Comparison of ENCODE assay signal across 1 cellular context in the genomic region with DNA sequence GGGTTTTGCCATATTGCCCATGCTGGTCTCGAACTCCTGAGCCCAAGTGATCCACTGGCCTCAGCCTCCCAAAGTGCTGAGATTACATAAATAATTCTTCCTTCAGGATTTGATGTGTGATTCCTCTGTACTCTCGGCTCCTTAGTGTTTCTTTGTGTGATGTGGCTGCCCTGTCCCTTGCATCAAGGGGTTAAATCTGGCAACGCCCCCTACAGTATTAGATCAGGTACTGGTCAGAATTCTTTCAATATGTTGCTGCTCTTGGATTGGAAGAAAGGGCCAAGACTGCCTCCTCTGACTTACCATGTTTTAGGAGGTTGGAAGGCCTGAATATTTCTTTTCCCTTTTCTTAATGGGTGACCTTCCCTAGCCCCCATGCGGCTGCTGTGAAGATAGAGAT.
TF ChIP-seq lines count a peak whose summit lies in the region.

No MANE protein-coding gene starts in this region.

TF ChIP-seq in GM23338, 12 proteins besides CTCF, POLR2A, EP300 and RAD21 (continued from another document):
- TF ChIP-seq REST (IDR thresholded peaks at IDR 0.05; ENCODE audit: unreplicated experiment) = no peak
- TF ChIP-seq, protein P1, sequence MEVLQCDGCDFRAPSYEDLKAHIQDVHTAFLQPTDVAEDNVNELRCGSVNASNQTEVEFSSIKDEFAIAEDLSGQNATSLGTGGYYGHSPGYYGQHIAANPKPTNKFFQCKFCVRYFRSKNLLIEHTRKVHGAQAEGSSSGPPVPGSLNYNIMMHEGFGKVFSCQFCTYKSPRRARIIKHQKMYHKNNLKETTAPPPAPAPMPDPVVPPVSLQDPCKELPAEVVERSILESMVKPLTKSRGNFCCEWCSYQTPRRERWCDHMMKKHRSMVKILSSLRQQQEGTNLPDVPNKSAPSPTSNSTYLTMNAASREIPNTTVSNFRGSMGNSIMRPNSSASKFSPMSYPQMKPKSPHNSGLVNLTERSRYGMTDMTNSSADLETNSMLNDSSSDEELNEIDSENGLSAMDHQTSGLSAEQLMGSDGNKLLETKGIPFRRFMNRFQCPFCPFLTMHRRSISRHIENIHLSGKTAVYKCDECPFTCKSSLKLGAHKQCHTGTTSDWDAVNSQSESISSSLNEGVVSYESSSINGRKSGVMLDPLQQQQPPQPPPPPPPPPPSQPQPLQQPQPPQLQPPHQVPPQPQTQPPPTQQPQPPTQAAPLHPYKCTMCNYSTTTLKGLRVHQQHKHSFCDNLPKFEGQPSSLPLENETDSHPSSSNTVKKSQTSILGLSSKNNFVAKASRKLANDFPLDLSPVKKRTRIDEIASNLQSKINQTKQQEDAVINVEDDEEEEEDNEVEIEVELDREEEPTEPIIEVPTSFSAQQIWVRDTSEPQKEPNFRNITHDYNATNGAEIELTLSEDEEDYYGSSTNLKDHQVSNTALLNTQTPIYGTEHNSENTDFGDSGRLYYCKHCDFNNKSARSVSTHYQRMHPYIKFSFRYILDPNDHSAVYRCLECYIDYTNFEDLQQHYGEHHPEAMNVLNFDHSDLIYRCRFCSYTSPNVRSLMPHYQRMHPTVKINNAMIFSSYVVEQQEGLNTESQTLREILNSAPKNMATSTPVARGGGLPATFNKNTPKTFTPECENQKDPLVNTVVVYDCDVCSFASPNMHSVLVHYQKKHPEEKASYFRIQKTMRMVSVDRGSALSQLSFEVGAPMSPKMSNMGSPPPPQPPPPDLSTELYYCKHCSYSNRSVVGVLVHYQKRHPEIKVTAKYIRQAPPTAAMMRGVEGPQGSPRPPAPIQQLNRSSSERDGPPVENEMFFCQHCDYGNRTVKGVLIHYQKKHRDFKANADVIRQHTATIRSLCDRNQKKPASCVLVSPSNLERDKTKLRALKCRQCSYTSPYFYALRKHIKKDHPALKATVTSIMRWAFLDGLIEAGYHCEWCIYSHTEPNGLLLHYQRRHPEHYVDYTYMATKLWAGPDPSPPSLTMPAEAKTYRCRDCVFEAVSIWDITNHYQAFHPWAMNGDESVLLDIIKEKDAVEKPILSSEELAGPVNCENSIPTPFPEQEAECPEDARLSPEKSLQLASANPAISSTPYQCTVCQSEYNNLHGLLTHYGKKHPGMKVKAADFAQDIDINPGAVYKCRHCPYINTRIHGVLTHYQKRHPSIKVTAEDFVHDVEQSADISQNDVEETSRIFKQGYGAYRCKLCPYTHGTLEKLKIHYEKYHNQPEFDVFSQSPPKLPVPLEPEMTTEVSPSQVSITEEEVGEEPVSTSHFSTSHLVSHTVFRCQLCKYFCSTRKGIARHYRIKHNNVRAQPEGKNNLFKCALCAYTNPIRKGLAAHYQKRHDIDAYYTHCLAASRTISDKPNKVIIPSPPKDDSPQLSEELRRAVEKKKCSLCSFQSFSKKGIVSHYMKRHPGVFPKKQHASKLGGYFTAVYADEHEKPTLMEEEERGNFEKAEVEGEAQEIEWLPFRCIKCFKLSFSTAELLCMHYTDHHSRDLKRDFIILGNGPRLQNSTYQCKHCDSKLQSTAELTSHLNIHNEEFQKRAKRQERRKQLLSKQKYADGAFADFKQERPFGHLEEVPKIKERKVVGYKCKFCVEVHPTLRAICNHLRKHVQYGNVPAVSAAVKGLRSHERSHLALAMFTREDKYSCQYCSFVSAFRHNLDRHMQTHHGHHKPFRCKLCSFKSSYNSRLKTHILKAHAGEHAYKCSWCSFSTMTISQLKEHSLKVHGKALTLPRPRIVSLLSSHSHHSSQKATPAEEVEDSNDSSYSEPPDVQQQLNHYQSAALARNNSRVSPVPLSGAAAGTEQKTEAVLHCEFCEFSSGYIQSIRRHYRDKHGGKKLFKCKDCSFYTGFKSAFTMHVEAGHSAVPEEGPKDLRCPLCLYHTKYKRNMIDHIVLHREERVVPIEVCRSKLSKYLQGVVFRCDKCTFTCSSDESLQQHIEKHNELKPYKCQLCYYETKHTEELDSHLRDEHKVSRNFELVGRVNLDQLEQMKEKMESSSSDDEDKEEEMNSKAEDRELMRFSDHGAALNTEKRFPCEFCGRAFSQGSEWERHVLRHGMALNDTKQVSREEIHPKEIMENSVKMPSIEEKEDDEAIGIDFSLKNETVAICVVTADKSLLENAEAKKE (CRISPR knock-in tag; IDR thresholded peaks at IDR 0.05) = no peak
- no peak for TF ChIP-seq NANOG (IDR thresholded peaks at IDR 0.05; ENCODE audit: borderline replicate concordance)
- no peak for TF ChIP-seq JUNB (IDR thresholded peaks at IDR 0.05; ENCODE audit: unreplicated experiment)
- no peak for TF ChIP-seq ZNF331 (CRISPR knock-in tag; IDR thresholded peaks at IDR 0.05; ENCODE audit: low read depth)
- no peak for TF ChIP-seq POLR2AphosphoS5 (IDR thresholded peaks at IDR 0.05; ENCODE audit: low read depth)
- no peak for TF ChIP-seq ETS1 (IDR thresholded peaks at IDR 0.05)
